Comparison of ENCODE assay signal across 1 cellular context in genomic region chr1:225480825-225481434, GRCh38.
TF ChIP-seq lines count a peak whose summit lies in the region.

No MANE protein-coding gene starts in this region.

TF ChIP-seq in HEK293, 187 proteins besides CTCF, POLR2A, EP300 and RAD21 (continued from another document):
- TF ChIP-seq ZXDB (tag by site-specific recombination; IDR thresholded peaks at IDR 0.05) (peak; percentile 35; the same call in 1 of the 2 replicates), SP7 (tag by site-specific recombination; IDR thresholded peaks at IDR 0.05) (peak; percentile 23; the same call in 1 of the 2 replicates), ZNF148 (tag by site-specific recombination; IDR thresholded peaks at IDR 0.05; ENCODE audit: borderline replicate concordance) (no peak), ZEB2 (tag by site-specific recombination; IDR thresholded peaks at IDR 0.05) (peak; percentile 97), ZNF223 (tag by site-specific recombination; IDR thresholded peaks at IDR 0.05) (no peak), PATZ1 (tag by site-specific recombination; IDR thresholded peaks at IDR 0.05) (peak; percentile 26; the same call in 1 of the 2 replicates), ZNF830 (tag by site-specific recombination; IDR thresholded peaks at IDR 0.05; ENCODE audit: low read depth) (no peak), ZSCAN30 (tag by site-specific recombination; IDR thresholded peaks at IDR 0.05) (peak; percentile 69; the same call in 1 of the 2 replicates), ZNF2 (tag by site-specific recombination; IDR thresholded peaks at IDR 0.05) (peak; percentile 83), ZNF394 (tag by site-specific recombination; IDR thresholded peaks at IDR 0.05; ENCODE audit: borderline replicate concordance) (peak; percentile 74; the same call in 1 of the 2 replicates), GLIS2 (tag by site-specific recombination; IDR thresholded peaks at IDR 0.05) (peak; percentile 83), ZNF560 (tag by site-specific recombination; IDR thresholded peaks at IDR 0.05; ENCODE audit: borderline replicate concordance) (no peak), MEIS1 (CRISPR knock-in tag; IDR thresholded peaks at IDR 0.05; ENCODE audit: borderline replicate concordance) (peak; percentile 93), KLF8 (tag by site-specific recombination; IDR thresholded peaks at IDR 0.05) (0 out of 2 replicates have a peak, but pooled peaks have one; percentile 23), ZNF701 (tag by site-specific recombination; IDR thresholded peaks at IDR 0.05) (no peak), ZNF366 (tag by site-specific recombination; conservative IDR thresholded peaks at IDR 0.05) (no peak), KLF1 (tag by site-specific recombination; IDR thresholded peaks at IDR 0.05) (0 out of 2 replicates have a peak, but pooled peaks have one; percentile 20), ZNF501 (tag by site-specific recombination; IDR thresholded peaks at IDR 0.05) (0 out of 2 replicates have a peak, but pooled peaks have one; percentile 39), ZNF404 (tag by site-specific recombination; IDR thresholded peaks at IDR 0.05) (no peak), ZFHX2 (tag by site-specific recombination; conservative IDR thresholded peaks at IDR 0.05) (peak; percentile 22; the same call in 1 of the 2 replicates), HIC1 (tag by site-specific recombination; IDR thresholded peaks at IDR 0.05) (no peak), EGR2 (tag by site-specific recombination; IDR thresholded peaks at IDR 0.05; ENCODE audit: low read depth) (no peak), ZNF354C (tag by site-specific recombination; IDR thresholded peaks at IDR 0.05; ENCODE audit: borderline replicate concordance, low read depth) (no peak), KLF17 (tag by site-specific recombination; IDR thresholded peaks at IDR 0.05) (peak; percentile 45), ZFP3 (tag by site-specific recombination; IDR thresholded peaks at IDR 0.05; ENCODE audit: low read depth) (no peak), ZNF18 (tag by site-specific recombination; IDR thresholded peaks at IDR 0.05) (peak; percentile 94), ZNF571 (tag by site-specific recombination; IDR thresholded peaks at IDR 0.05) (no peak), ZNF362 (tag by site-specific recombination; IDR thresholded peaks at IDR 0.05) (no peak), INSM2 (tag by site-specific recombination; IDR thresholded peaks at IDR 0.05) (peak; percentile 20; the same call in 1 of the 2 replicates), RBAK (tag by site-specific recombination; IDR thresholded peaks at IDR 0.05) (no peak), ZNF658 (tag by site-specific recombination; IDR thresholded peaks at IDR 0.05) (no peak), ZNF426 (tag by site-specific recombination; IDR thresholded peaks at IDR 0.05) (no peak), GLIS1 (tag by site-specific recombination; IDR thresholded peaks at IDR 0.05) (0 out of 2 replicates have a peak, but pooled peaks have one; percentile 25)
